8 cellular contexts compared by ENCODE assay signal in the genomic region with DNA sequence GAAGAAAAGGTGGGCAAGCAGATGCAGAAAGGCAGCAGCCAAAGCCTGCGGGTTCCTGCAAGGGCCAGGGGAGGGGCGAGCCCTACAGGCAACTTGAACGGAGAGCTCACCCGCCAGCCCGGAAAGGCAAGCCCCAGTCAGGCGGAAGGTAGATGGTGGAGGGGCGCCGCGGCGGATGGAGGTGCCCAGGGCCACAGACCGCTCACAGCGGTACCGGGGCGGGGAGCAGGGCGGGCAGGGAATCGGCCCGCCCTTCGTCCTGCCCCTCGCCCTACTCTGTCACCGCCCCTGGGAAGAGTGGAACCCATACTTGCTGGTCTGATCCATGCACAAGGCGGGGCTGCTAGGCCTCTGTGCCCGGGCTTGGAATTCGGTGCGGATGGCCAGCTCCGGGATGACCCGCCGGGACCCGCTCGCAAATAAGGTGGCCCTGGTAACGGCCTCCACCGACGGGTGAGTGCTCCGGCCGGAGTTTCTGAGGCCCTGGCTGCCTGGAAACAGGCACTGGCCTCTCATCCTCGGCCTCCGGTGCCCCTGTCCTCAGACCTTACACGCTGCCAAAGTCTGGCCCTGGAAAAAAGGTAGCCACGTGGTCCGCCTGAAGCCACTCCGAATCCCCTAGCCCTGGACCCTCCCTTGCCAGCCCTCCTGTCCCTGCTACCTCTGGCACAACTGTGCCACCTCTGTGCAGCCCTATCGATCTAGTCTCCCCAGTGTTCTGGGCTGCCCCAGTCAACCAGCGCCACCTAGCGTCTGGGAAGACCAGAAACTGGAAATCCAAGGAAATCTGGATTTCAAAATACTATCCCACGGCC. TPM values are rescaled to one million over a fixed set of nuclear protein-coding genes. Genes with fewer than 3 reads are reported as not detected.
DNase-seq lines count a peak whose midpoint lies in the region; ATAC-seq and TF ChIP-seq lines count a peak whose summit lies in the region.

DHRS4 (plus strand) TSS at position 307 of the 815 bp plus-strand sequence; CDS start at position 326, 19 bp downstream.

- peak within 1 kb of the TSS; percentile 85 to 92 (median 92) for H3K27ac ChIP-seq in right lobe of liver

- H3K9me3 Mint-ChIP-seq in CD14-positive monocyte: peaks cover 5 to 12% (median 8%) of the 10 kb centered on the region in 7 donors

- no peaks in the 10 kb centered on the region for H3K9me3 ChIP-seq in right lobe of liver

- peak; percentile 83 for TF ChIP-seq POLR2A in right lobe of liver (IDR thresholded peaks at IDR 0.05)

- H3K36me3 Mint-ChIP-seq in CD14-positive monocyte: peaks cover 23 to 41% of the 10 kb centered on the region in 2 donors

- H3K4me3 ChIP-seq in right lobe of liver: peak within 1 kb of the TSS; percentile 85 to 99 (median 94)

- intact Hi-C loops in CD14-positive monocyte (cut with micrococcal nuclease) (no loop called here), right lobe of liver (cut with DNase I) (no loop called here)

- under 1% methylated on average over 23 of the region's 44 CpGs for WGBS in right lobe of liver (ENCODE audit: insufficient coverage, low coverage, low lambda C conversion rate, missing lambda C conversion rate)

- H3K27me3 ChIP-seq in right lobe of liver: no peaks in the 10 kb centered on the region

- peak within 1 kb of the TSS; percentile 83 to 95 (median 87) for H3K27ac Mint-ChIP-seq in CD14-positive monocyte

- peak within 1 kb of the TSS; percentile 99 to 100 for H3K4me3 Mint-ChIP-seq in CD14-positive monocyte

- peaks cover 0 to 12% (median 2%) of the 10 kb centered on the region in 4 donors for H3K36me3 ChIP-seq in right lobe of liver

- no peaks in the 10 kb centered on the region for H3K27me3 Mint-ChIP-seq in CD14-positive monocyte (ENCODE audit: low read depth in 3 of 3)

- peaks cover 29% of the 10 kb centered on the region for H3K4me1 Mint-ChIP-seq in CD14-positive monocyte

- DNase-seq in CD14-positive monocyte (ENCODE audit: low spot score): peak; percentile 54
- DNase-seq in NCI-H69 (lab: John Stamatoyannopoulos, UW): peak; percentile 94
- peak; percentile 52 to 76 for DNase-seq in activated CD4-positive, alpha-beta T cell treated with anti-CD3 and anti-CD28 coated beads, Interleukin-2, amount 50 U/mL, for 24 hours (ENCODE audit: low read depth in 1 of 2, low spot score in 1 of 2)
- peak; percentile 86 for DNase-seq in dermis blood vessel endothelial cell
- DNase-seq in right lobe of liver: peak; percentile 90 to 94 (median 94)
- DNase-seq in stimulated activated CD4-positive, alpha-beta T cell treated with anti-CD3 and anti-CD28 coated beads, Interleukin-4, amount 100 ng/mL, for 4 hours: peak; percentile 69 to 75

- TF ChIP-seq CTCF in CD14-positive monocyte (IDR thresholded peaks at IDR 0.05): peak; percentile 98
- TF ChIP-seq CTCF in right lobe of liver (IDR thresholded peaks at IDR 0.05): peak; percentile 85 to 91 (median 88)

- peak; percentile 85 for ATAC-seq in GM19351 (IDR thresholded peaks at IDR 0.05; ENCODE audit: unreplicated experiment)
- peak; percentile 53 for ATAC-seq in HG03558 (IDR thresholded peaks at IDR 0.05; ENCODE audit: extremely low read depth, unreplicated experiment)
- peak; percentile 91 to 95 (median 92) for ATAC-seq in right lobe of liver

- H3K4me1 ChIP-seq in right lobe of liver: peaks cover 0 to 38% (median 10%) of the 10 kb centered on the region in 4 donors

RNA-seq across cellular contexts. Expression of gene DHRS4, which starts in this region (rescaled TPM):
- 10 to 100 TPM; 63.2 to 68.1 TPM for polyA plus RNA-seq in CD14-positive monocyte
- 36.4 and 42.9 TPM in 2 replicates for total RNA-seq in dermis blood vessel endothelial cell
- 10 to 100 TPM; 30.5 to 82.5 (median 45.1) TPM for total RNA-seq in right lobe of liver

Comparison
In these comparisons a context has a peak if more than half of its experiments do, and no peak if none do; other contexts are left out.
1. Peak in every context shown above with its lines: DNase-seq, ATAC-seq, H3K4me3 ChIP-seq and H3K27ac ChIP-seq.